In genomic region chr1:1205769-1206375, GRCh38 we compare ENCODE assay signal across 11 cellular contexts. TPM values are rescaled to one million over a fixed set of nuclear protein-coding genes. Genes with fewer than 3 reads are reported as not detected.
DNase-seq lines count a peak whose midpoint lies in the region; ATAC-seq, FAIRE-seq and TF ChIP-seq lines count a peak whose summit lies in the region.
"Had no signal": no experiment of that assay in that cellular context is flagged by ENCODE, and none has a peak within 500 bp of the region (broad histone marks: within the 10 kb centered on the region; RNA-seq: fewer than 3 reads in every experiment).

No MANE protein-coding gene starts in this region.

- peak overlapping the region; percentile 77 for H3K4me3 Mint-ChIP-seq in activated naive CD4-positive, alpha-beta T cell treated with anti-CD3 and anti-CD28 coated beads, Interleukin-2, amount 50 U/mL, for 24 hours
- no peak overlapping the region for H3K4me3 Mint-ChIP-seq in activated naive CD4-positive, alpha-beta T cell treated with anti-CD3 and anti-CD28 coated beads, Interleukin-2, amount 10 ng/mL, durations not matched to agents 7 days and 5 days

- 33% methylated on average over 31 of the region's 31 CpGs for WGBS in urinary bladder

- H4K20me1 ChIP-seq in keratinocyte (ENCODE audit: control insufficient read depth, extremely low read depth, insufficient read depth, low read length) = no peaks in the 10 kb centered on the region

- peak overlapping the region; percentile 33 for H2AFZ ChIP-seq in keratinocyte (ENCODE audit: control insufficient read depth, low read length)

- no peaks in the 10 kb centered on the region for H3K27me3 Mint-ChIP-seq in activated naive CD4-positive, alpha-beta T cell treated with anti-CD3 and anti-CD28 coated beads, Interleukin-2, amount 50 U/mL, for 24 hours
- peaks cover 75% of the 10 kb centered on the region for H3K27me3 Mint-ChIP-seq in activated naive CD4-positive, alpha-beta T cell treated with anti-CD3 and anti-CD28 coated beads, Interleukin-2, amount 10 ng/mL, durations not matched to agents 7 days and 5 days

- H3K9ac ChIP-seq in keratinocyte (ENCODE audit: control insufficient read depth, extremely low read depth, insufficient read depth, low read length) = no peak overlapping the region

- H3K36me3 ChIP-seq in keratinocyte (ENCODE audit: control insufficient read depth in 2 of 2, extremely low read depth in 1 of 2, insufficient read depth in 2 of 2, low read length in 2 of 2) (no peaks in the 10 kb centered on the region), urinary bladder (ENCODE audit: insufficient read depth) (no peaks in the 10 kb centered on the region)
- H3K36me3 ChIP-seq: SJSA1 had no signal

- H3K27ac Mint-ChIP-seq in activated naive CD4-positive, alpha-beta T cell treated with anti-CD3 and anti-CD28 coated beads, Interleukin-2, amount 50 U/mL, for 24 hours = peak overlapping the region; percentile 62
- H3K27ac Mint-ChIP-seq in activated naive CD4-positive, alpha-beta T cell treated with anti-CD3 and anti-CD28 coated beads, Interleukin-2, amount 10 ng/mL, durations not matched to agents 7 days and 5 days = no peak overlapping the region

- no peak for ATAC-seq in HG02840 (IDR thresholded peaks at IDR 0.05; ENCODE audit: low FRiP score, unreplicated experiment)

- H3K4me1 ChIP-seq in keratinocyte (ENCODE audit: control insufficient read depth, extremely low read depth, insufficient read depth, low read length) = peaks cover 6% of the 10 kb centered on the region
- H3K4me1 ChIP-seq in urinary bladder (ENCODE audit: insufficient read depth) = no peaks in the 10 kb centered on the region

- H3K79me2 ChIP-seq in keratinocyte (ENCODE audit: control insufficient read depth, insufficient read depth, low read length) = no peaks in the 10 kb centered on the region

- no peaks in the 10 kb centered on the region for H3K9me3 ChIP-seq in keratinocyte (ENCODE audit: control insufficient read depth, low read depth, low read length)
- H3K9me3 ChIP-seq: SJSA1 had no signal

- peaks cover 40% of the 10 kb centered on the region for H3K27me3 ChIP-seq in keratinocyte (ENCODE audit: control insufficient read depth, extremely low read depth, insufficient read depth, low read length)

- FAIRE-seq in keratinocyte (lab: Jason Lieb, UNC) = no peak

- CTCF ChIA-PET in activated naive CD4-positive, alpha-beta T cell treated with anti-CD3 and anti-CD28 coated beads, Interleukin-2, amount 10 ng/mL, durations not matched to agents 7 days and 5 days (lab: Charles Lee) = interaction anchor here (0.9 kb wide), 1 partner anchor 83 kb away, joined by 3 read pairs; no protein-coding TSS in a partner anchor

- H3K9me3 Mint-ChIP-seq in activated naive CD4-positive, alpha-beta T cell treated with anti-CD3 and anti-CD28 coated beads, Interleukin-2, amount 50 U/mL, for 24 hours = no peaks in the 10 kb centered on the region
- no peaks in the 10 kb centered on the region for H3K9me3 Mint-ChIP-seq in activated naive CD4-positive, alpha-beta T cell treated with anti-CD3 and anti-CD28 coated beads, Interleukin-2, amount 10 ng/mL, durations not matched to agents 7 days and 5 days

- peak overlapping the region; percentile 66 for H3K4me2 ChIP-seq in keratinocyte (ENCODE audit: control insufficient read depth, extremely low read depth, insufficient read depth, low read depth, low read length)

- DNase-seq in activated naive CD4-positive, alpha-beta T cell treated with anti-CD3 and anti-CD28 coated beads, Interleukin-2, amount 10 ng/mL, durations not matched to agents 7 days and 5 days = no peak
- peak; percentile 50 to 51 for DNase-seq in activated T-cell treated with anti-CD3 and anti-CD28 coated beads, Interleukin-2, amount 50 U/mL, for 48 hours
- DNase-seq in keratinocyte (ENCODE audit: low read depth, low spot score) (no peak), HPDE6-E6E7 (ENCODE audit: extremely low spot score) (no peak)
- no peak for DNase-seq in stimulated activated CD4-positive, alpha-beta T cell treated with anti-CD3 and anti-CD28 coated beads, Interleukin-2, amount 100 ng/mL, for 48 hours
- DNase-seq: amniotic stem cell, COR-L47 had no signal

- H3K27ac ChIP-seq in keratinocyte (ENCODE audit: control insufficient read depth, insufficient read depth, low read length) (no peak overlapping the region), urinary bladder (ENCODE audit: low read depth) (no peak overlapping the region)
- H3K27ac ChIP-seq: SJSA1 had no signal

- peaks cover 17% of the 10 kb centered on the region for H3K4me1 Mint-ChIP-seq in activated naive CD4-positive, alpha-beta T cell treated with anti-CD3 and anti-CD28 coated beads, Interleukin-2, amount 50 U/mL, for 24 hours
- peaks cover 19% of the 10 kb centered on the region for H3K4me1 Mint-ChIP-seq in activated naive CD4-positive, alpha-beta T cell treated with anti-CD3 and anti-CD28 coated beads, Interleukin-2, amount 10 ng/mL, durations not matched to agents 7 days and 5 days

- dilution Hi-C loops in keratinocyte (cut with MboI; ENCODE audit: extremely low pct_ligation_motif_present, low sequenced_read_pairs) = no loop called here

- H3K4me3 ChIP-seq in keratinocyte (ENCODE audit: control insufficient read depth in 2 of 3, extremely low read depth in 1 of 3, insufficient read depth in 2 of 3, low read depth in 1 of 3, low read length in 3 of 3) (no peak overlapping the region), urinary bladder (ENCODE audit: low read depth, low read length) (peak overlapping the region; percentile 4)
- H3K4me3 ChIP-seq: SJSA1 had no signal

- no peak for TF ChIP-seq CTCF in keratinocyte (optimal IDR thresholded peaks at IDR 0.05 in 1 of 3, IDR thresholded peaks at IDR 0.05 in 1 of 3, conservative IDR thresholded peaks at IDR 0.05 in 1 of 3; ENCODE audit: extremely low read depth in 1 of 3, insufficient read depth in 2 of 3, low read length in 3 of 3)

- no peaks in the 10 kb centered on the region for H3K36me3 Mint-ChIP-seq in activated naive CD4-positive, alpha-beta T cell treated with anti-CD3 and anti-CD28 coated beads, Interleukin-2, amount 50 U/mL, for 24 hours
- no peaks in the 10 kb centered on the region for H3K36me3 Mint-ChIP-seq in activated naive CD4-positive, alpha-beta T cell treated with anti-CD3 and anti-CD28 coated beads, Interleukin-2, amount 10 ng/mL, durations not matched to agents 7 days and 5 days

- H3K9me1 ChIP-seq in keratinocyte (ENCODE audit: control insufficient read depth, extremely low read depth, insufficient read depth, low read length) = no peaks in the 10 kb centered on the region

RNA-seq across cellular contexts. Expression of gene TNFRSF18, which starts 0.5 kb away (rescaled TPM):
- 0.09 to 0.63 TPM (median 0.21 TPM) in 3 replicates for polyA plus RNA-seq in keratinocyte
- not detected for polyA plus RNA-seq in keratinocyte (2011; ENCODE audit: low read depth)
- 0.07 and 0.34 TPM in 2 replicates for polyA plus RNA-seq in keratinocyte (2011; cell fraction: cytosol; rRNA removed)
- polyA plus RNA-seq in keratinocyte (2011; cell fraction: nucleus; rRNA removed) = 0.23 and 0.88 TPM in 2 replicates
- 0.18 and 0.21 TPM in 2 replicates for polyA plus RNA-seq in keratinocyte (2012; ENCODE audit: low replicate concordance)
- not detected in 3 replicates for polyA minus RNA-seq in keratinocyte
- polyA minus RNA-seq in keratinocyte (2011; cell fraction: cytosol; rRNA and poly(A)+ RNA removed) = not detected
- polyA minus RNA-seq in keratinocyte (2011; cell fraction: nucleus; rRNA and poly(A)+ RNA removed) = 0.78 TPM in 1 of 2 replicates, not detected in the other
- total RNA-seq in urinary bladder = not detected
- polyA plus RNA-seq in urinary bladder = 0.77 TPM
- total RNA-seq: SJSA1 had no signal

RNA-seq across cellular contexts. Expression of gene TNFRSF4, which starts 8.1 kb away (rescaled TPM):
- polyA plus RNA-seq in keratinocyte (0.04 TPM in 1 of 3 replicates, not detected in the others), urinary bladder (2.2 TPM)
- not detected for polyA plus RNA-seq in keratinocyte (2011; ENCODE audit: low read depth)
- not detected in 2 replicates for polyA plus RNA-seq in keratinocyte (2011; cell fraction: cytosol; rRNA removed)
- not detected in 2 replicates for polyA plus RNA-seq in keratinocyte (2011; cell fraction: nucleus; rRNA removed)
- polyA plus RNA-seq in keratinocyte (2012; ENCODE audit: low replicate concordance) = not detected in 2 replicates
- polyA minus RNA-seq in keratinocyte = not detected in 3 replicates
- not detected for polyA minus RNA-seq in keratinocyte (2011; cell fraction: cytosol; rRNA and poly(A)+ RNA removed)
- not detected in 2 replicates for polyA minus RNA-seq in keratinocyte (2011; cell fraction: nucleus; rRNA and poly(A)+ RNA removed)
- 0.48 TPM for total RNA-seq in urinary bladder
- total RNA-seq: SJSA1 had no signal

RNA-seq across cellular contexts. Expression of gene SDF4, which starts 25.9 kb away (rescaled TPM):
- 63.5 to 103 TPM (median 66.3 TPM) in 3 replicates for polyA plus RNA-seq in keratinocyte
- 139 TPM for polyA plus RNA-seq in keratinocyte (2011; ENCODE audit: low read depth)
- polyA plus RNA-seq in keratinocyte (2011; cell fraction: cytosol; rRNA removed) = 50.4 and 107 TPM in 2 replicates
- 118 and 153 TPM in 2 replicates for polyA plus RNA-seq in keratinocyte (2011; cell fraction: nucleus; rRNA removed)
- 74.7 and 112 TPM in 2 replicates for polyA plus RNA-seq in keratinocyte (2012; ENCODE audit: low replicate concordance)
- polyA minus RNA-seq in keratinocyte = 25.3 to 111 TPM (median 27.8 TPM) in 3 replicates
- polyA minus RNA-seq in keratinocyte (2011; cell fraction: cytosol; rRNA and poly(A)+ RNA removed) = 104 TPM
- polyA minus RNA-seq in keratinocyte (2011; cell fraction: nucleus; rRNA and poly(A)+ RNA removed) = 91.0 and 91.9 TPM in 2 replicates
- total RNA-seq in urinary bladder = 36.7 TPM
- polyA plus RNA-seq in urinary bladder = 176 TPM

RNA-seq across cellular contexts. Expression of gene B3GALT6, which starts 26.2 kb away (rescaled TPM):
- 6.8 to 9.5 TPM (median 7.8 TPM) in 3 replicates for polyA plus RNA-seq in keratinocyte
- 1.5 TPM for polyA plus RNA-seq in keratinocyte (2011; ENCODE audit: low read depth)
- polyA plus RNA-seq in keratinocyte (2011; cell fraction: cytosol; rRNA removed) = 4.8 and 9.2 TPM in 2 replicates
- polyA plus RNA-seq in keratinocyte (2011; cell fraction: nucleus; rRNA removed) = 10.3 and 10.8 TPM in 2 replicates
- polyA plus RNA-seq in keratinocyte (2012; ENCODE audit: low replicate concordance) = 7.0 and 11.0 TPM in 2 replicates
- 2.8 to 3.5 TPM (median 2.8 TPM) in 3 replicates for polyA minus RNA-seq in keratinocyte
- polyA minus RNA-seq in keratinocyte (2011; cell fraction: cytosol; rRNA and poly(A)+ RNA removed) = 9.2 TPM
- 7.2 and 7.4 TPM in 2 replicates for polyA minus RNA-seq in keratinocyte (2011; cell fraction: nucleus; rRNA and poly(A)+ RNA removed)
- total RNA-seq in urinary bladder = 8.8 TPM
- 15.2 TPM for polyA plus RNA-seq in urinary bladder

RNA-seq across cellular contexts. Expression of gene TTLL10, which starts 32.2 kb away (rescaled TPM):
- not detected in 3 replicates for polyA plus RNA-seq in keratinocyte
- polyA plus RNA-seq in keratinocyte (2011; ENCODE audit: low read depth) = not detected
- polyA plus RNA-seq in keratinocyte (2011; cell fraction: cytosol; rRNA removed) = not detected in 2 replicates
- 0.31 TPM in 1 of 2 replicates, not detected in the other for polyA plus RNA-seq in keratinocyte (2011; cell fraction: nucleus; rRNA removed)
- 0.07 TPM in 1 of 2 replicates, not detected in the other for polyA plus RNA-seq in keratinocyte (2012; ENCODE audit: low replicate concordance)
- polyA minus RNA-seq in keratinocyte = 0.23 TPM in 1 of 3 replicates, not detected in the others
- not detected for polyA minus RNA-seq in keratinocyte (2011; cell fraction: cytosol; rRNA and poly(A)+ RNA removed)
- polyA minus RNA-seq in keratinocyte (2011; cell fraction: nucleus; rRNA and poly(A)+ RNA removed) = not detected in 2 replicates
- not detected for total RNA-seq in urinary bladder
- 0.08 TPM for polyA plus RNA-seq in urinary bladder
- total RNA-seq: SJSA1 had no signal

Comparison
In these comparisons a context has a peak if more than half of its experiments do, and no peak if none do; other contexts are left out.
1. DNase-seq: peak in activated T-cell treated with anti-CD3 and anti-CD28 coated beads, Interleukin-2, amount 50 U/mL, for 48 hours (2 of 2); none in activated naive CD4-positive, alpha-beta T cell treated with anti-CD3 and anti-CD28 coated beads, Interleukin-2, amount 10 ng/mL, durations not matched to agents 7 days and 5 days (single experiment), keratinocyte (single experiment), HPDE6-E6E7 (single experiment) and stimulated activated CD4-positive, alpha-beta T cell treated with anti-CD3 and anti-CD28 coated beads, Interleukin-2, amount 100 ng/mL, for 48 hours (0 of 2).